16 cellular contexts compared by ENCODE assay signal in genomic region chr3:149634573-149634972, GRCh38. TPM values are rescaled to one million over a fixed set of nuclear protein-coding genes. Genes with fewer than 3 reads are reported as not detected.
DNase-seq lines count a peak whose midpoint lies in the region; ATAC-seq and TF ChIP-seq lines count a peak whose summit lies in the region.
"Had no signal": no experiment of that assay in that cellular context is flagged by ENCODE, and none has a peak within 500 bp of the region (broad histone marks: within the 10 kb centered on the region; RNA-seq: fewer than 3 reads in every experiment).

No MANE protein-coding gene starts in this region.

- ATAC-seq in left ventricle myocardium superior (peak; percentile 42), HG02840 (IDR thresholded peaks at IDR 0.05; ENCODE audit: low FRiP score, unreplicated experiment) (no peak), HG02981 (IDR thresholded peaks at IDR 0.05; ENCODE audit: unreplicated experiment) (no peak), GM21529 (IDR thresholded peaks at IDR 0.05; ENCODE audit: unreplicated experiment) (no peak)

- peaks cover 100% of the 10 kb centered on the region for H3K79me2 ChIP-seq in osteoblast (ENCODE audit: insufficient read depth, low read length)

- no peak overlapping the region for H2AFZ ChIP-seq in osteoblast (ENCODE audit: low read length)

- H3K27me3 ChIP-seq in A673 (replicated peaks; ENCODE audit: insufficient read depth, low read depth, low read length, poor library complexity) (no peaks in the 10 kb centered on the region), breast epithelium (no peaks in the 10 kb centered on the region), osteoblast (ENCODE audit: insufficient read depth, low read length) (no peaks in the 10 kb centered on the region), BE2C (peaks cover 14% of the 10 kb centered on the region)
- H3K27me3 ChIP-seq: Peyer's patch had no signal

- no peak overlapping the region for H3K4me2 ChIP-seq in osteoblast (ENCODE audit: insufficient read depth, low read length)

- no peak overlapping the region for H3K4me3 ChIP-seq in A673 (ENCODE audit: low read depth, low read length, poor library complexity, severe bottlenecking)
- H3K4me3 ChIP-seq in breast epithelium = no peak overlapping the region
- H3K4me3 ChIP-seq in osteoblast (ENCODE audit: insufficient read depth, low read length) = no peak overlapping the region
- no peak overlapping the region for H3K4me3 ChIP-seq in BE2C (ENCODE audit: low read depth, low read length)
- H3K4me3 ChIP-seq: Peyer's patch had no signal

- H3K4me1 ChIP-seq in A673 (ENCODE audit: insufficient read depth, low read length, poor library complexity, severe bottlenecking) (peaks cover 44% of the 10 kb centered on the region), breast epithelium (peaks cover 2 to 15% of the 10 kb centered on the region in 2 donors), osteoblast (ENCODE audit: insufficient read depth, low read length) (peaks cover 24% of the 10 kb centered on the region), BE2C (no peaks in the 10 kb centered on the region)

- no peaks in the 10 kb centered on the region for H3K36me3 ChIP-seq in A673 (ENCODE audit: insufficient read depth, low read length, poor library complexity, severe bottlenecking)
- H3K36me3 ChIP-seq in breast epithelium = no peaks in the 10 kb centered on the region
- H3K36me3 ChIP-seq in osteoblast (ENCODE audit: insufficient read depth, low read length) = peaks cover 13% of the 10 kb centered on the region
- no peaks in the 10 kb centered on the region for H3K36me3 ChIP-seq in BE2C
- H3K36me3 ChIP-seq: Peyer's patch had no signal

- TF ChIP-seq CTCF in A673 (conservative IDR thresholded peaks at IDR 0.05; ENCODE audit: low read depth, low read length) = no peak
- TF ChIP-seq CTCF in breast epithelium (IDR thresholded peaks at IDR 0.05) = no peak
- no peak for TF ChIP-seq CTCF in osteoblast (IDR thresholded peaks at IDR 0.05; ENCODE audit: extremely low read depth, low read depth, low read length)
- TF ChIP-seq CTCF in BE2C (IDR thresholded peaks at IDR 0.05; ENCODE audit: low read depth, low read length) = no peak

- peak overlapping the region; percentile 37 for H3K27ac ChIP-seq in A673 (ENCODE audit: low read depth, low read length, poor library complexity, severe bottlenecking)
- H3K27ac ChIP-seq in breast epithelium = peak overlapping the region; percentile 6 to 51
- no peak overlapping the region for H3K27ac ChIP-seq in osteoblast (ENCODE audit: low read depth, low read length)
- H3K27ac ChIP-seq: Peyer's patch had no signal

- intact Hi-C loops in A673 (cut with micrococcal nuclease; ENCODE audit: unreplicated experiment) = no loop called here
- intact Hi-C loops in breast epithelium (cut with DNase I; ENCODE audit: low total_unique reads) = no loop called here
- intact Hi-C loops in left ventricle myocardium superior (cut with micrococcal nuclease) = no loop called here

- CTCF ChIA-PET in A673 (lab: Charles Lee) = no interaction called here

- no TSS peak for BruUV-seq in A673 (replicated peaks; lab: Mats Ljungman, UMichigan)

- H3K9me3 ChIP-seq in A673 (ENCODE audit: low read depth, low read length, poor library complexity, severe bottlenecking) (no peaks in the 10 kb centered on the region), breast epithelium (no peaks in the 10 kb centered on the region), osteoblast (ENCODE audit: low read depth, low read length) (no peaks in the 10 kb centered on the region), BE2C (no peaks in the 10 kb centered on the region)
- H3K9me3 ChIP-seq: Peyer's patch had no signal

- peaks cover 36% of the 10 kb centered on the region for H4K20me1 ChIP-seq in osteoblast (ENCODE audit: insufficient read depth, low read length)

- no peak for DNase-seq in A673 (ENCODE audit: low spot score)
- DNase-seq in breast epithelium (ENCODE audit: low spot score in 2 of 2) = no peak
- DNase-seq in left ventricle myocardium superior = no peak
- DNase-seq in osteoblast (ENCODE audit: insufficient read length, low spot score, missing footprints) = peak; percentile 14
- DNase-seq in BE2C = no peak
- DNase-seq: DMS79 treated with DMSO at 0.1 percent for 48 hours, Karpas-422, NCI-H1417, NCI-H1930, NCI-H2171, NCI-H82, Peyer's patch, SHP77 treated with DMSO at 0.1 percent for 48 hours had no signal

- TF ChIP-seq POLR2A in breast epithelium (IDR thresholded peaks at IDR 0.05) = no peak

- POLR2A ChIA-PET in A673 (lab: Charles Lee; ENCODE audit: low non-redundant PET) = no interaction called here

RNA-seq across cellular contexts. Expression of gene WWTR1, which starts 23.3 kb away (rescaled TPM):
- total RNA-seq in A673 (2021) = 72.9 and 76.8 TPM in 2 replicates
- 10 to 100 TPM; 53.6 to 98.2 (median 91.4) TPM for total RNA-seq in breast epithelium
- 40.0 TPM for total RNA-seq in left ventricle myocardium superior
- 79.3 and 84.7 TPM in 2 replicates for total RNA-seq in osteoblast
- 1.7 TPM for polyA plus RNA-seq in BE2C (2012; ENCODE audit: insufficient read depth, insufficient read length, low read depth)
